In genomic region chr11:62123669-62124185, GRCh38 we compare ENCODE assay signal across 8 cellular contexts. TPM values are rescaled to one million over a fixed set of nuclear protein-coding genes. Genes with fewer than 3 reads are reported as not detected.
A peak's percentile ranks its signal among the peaks of the same experiment; 100 is the strongest.
DNase-seq lines count a peak whose midpoint lies in the region; ATAC-seq and TF ChIP-seq lines count a peak whose summit lies in the region.

TSS of gene INCENP (plus strand) at chr11:62124011. CDS start at chr11:62128162, 4,151 bp downstream.

- H3K79me2 ChIP-seq in GM23338 (replicated peaks; ENCODE audit: insufficient read depth) (peaks cover 48% of the 10 kb centered on the region), fibroblast of lung (ENCODE audit: control insufficient read depth, insufficient read depth, low read length) (peaks cover 48% of the 10 kb centered on the region)

- no peaks in the 10 kb centered on the region for H3K9me2 ChIP-seq in GM23338 (ENCODE audit: insufficient read depth)

- H3K4me2 ChIP-seq in GM23338 (peak within 1 kb of the TSS; percentile 95), fibroblast of lung (ENCODE audit: extremely low read depth, insufficient read depth, low read length) (peak within 1 kb of the TSS; percentile 87)

- H3K27me3 ChIP-seq in GM23338 (ENCODE audit: insufficient read depth): no peaks in the 10 kb centered on the region
- H3K27me3 ChIP-seq in fibroblast of lung (ENCODE audit: control insufficient read depth, insufficient read depth, low read length): no peaks in the 10 kb centered on the region
- no peaks in the 10 kb centered on the region for H3K27me3 ChIP-seq in naive thymus-derived CD4-positive, alpha-beta T cell (ENCODE audit: control insufficient read depth in 2 of 2, insufficient read depth in 2 of 2, low read length in 2 of 2)

- H3K27ac Mint-ChIP-seq in GM23338: peak within 1 kb of the TSS; percentile 93
- H3K27ac Mint-ChIP-seq in naive thymus-derived CD4-positive, alpha-beta T cell: peak within 1 kb of the TSS; percentile 53 to 95 (median 91)
- H3K27ac Mint-ChIP-seq in stimulated activated naive B cell treated with anti-CD40 and anti-IgM and Interleukin-4, amounts not matched to agents 10 μg/mL and 1 μg/mL and 100 μg/mL, for 72 hours: peak within 1 kb of the TSS; percentile 96

- H3K4me1 ChIP-seq in GM23338 (ENCODE audit: insufficient read depth) (peaks cover 12% of the 10 kb centered on the region), fibroblast of lung (ENCODE audit: control insufficient read depth, extremely low read depth, insufficient read depth, low read length) (peaks cover 3% of the 10 kb centered on the region)
- peaks cover 6 to 9% of the 10 kb centered on the region in 2 donors for H3K4me1 ChIP-seq in naive thymus-derived CD4-positive, alpha-beta T cell (ENCODE audit: control insufficient read depth in 2 of 2, insufficient read depth in 2 of 2, low read length in 2 of 2)

- H3F3A ChIP-seq in GM23338 (replicated peaks; ENCODE audit: low read depth): no peaks in the 10 kb centered on the region

- H3K36me3 ChIP-seq in GM23338 (ENCODE audit: insufficient read depth) (no peaks in the 10 kb centered on the region), fibroblast of lung (ENCODE audit: control insufficient read depth, insufficient read depth, low read length) (peaks cover 4% of the 10 kb centered on the region)
- peaks cover 0 to 13% (median 0%) of the 10 kb centered on the region in 3 experiments for H3K36me3 ChIP-seq in naive thymus-derived CD4-positive, alpha-beta T cell (ENCODE audit: control insufficient read depth in 2 of 3, insufficient read depth in 3 of 3, low read length in 3 of 3)

- peak; percentile 98 for DNase-seq in Daoy (ENCODE audit: low read depth)
- peak; percentile 98 for DNase-seq in GM23338 (ENCODE audit: low spot score)
- DNase-seq in LHCN-M2 (ENCODE audit: low read depth): peak; percentile 99
- peak; percentile 100 for DNase-seq in RPMI8226
- peak; percentile 84 to 92 for DNase-seq in activated T-helper 1 cell treated with anti-CD3 and anti-CD28 coated beads, Interleukin-2, amount 50 U/mL, for 16 hours (ENCODE audit: low read depth in 1 of 2, low spot score in 1 of 2)
- peak; percentile 98 for DNase-seq in fibroblast of lung (ENCODE audit: low read depth in 2 of 2)
- peak; percentile 75 to 97 (median 95) for DNase-seq in naive thymus-derived CD4-positive, alpha-beta T cell
- DNase-seq in stimulated activated naive B cell treated with anti-CD40 and anti-IgM and Interleukin-4, amounts not matched to agents 10 μg/mL and 1 μg/mL and 100 μg/mL, for 72 hours: peak; percentile 97

- peaks cover 26% of the 10 kb centered on the region for H4K20me1 ChIP-seq in GM23338 (replicated peaks; ENCODE audit: insufficient read depth)
- H4K20me1 ChIP-seq in fibroblast of lung (ENCODE audit: control insufficient read depth, extremely low read depth, insufficient read depth, low read length): no peaks in the 10 kb centered on the region

- TF ChIP-seq CTCF in GM23338 (conservative IDR thresholded peaks at IDR 0.05; ENCODE audit: low read depth in 2 of 2) (no peak), fibroblast of lung (conservative IDR thresholded peaks at IDR 0.05 in 1 of 2, IDR thresholded peaks at IDR 0.05 in 1 of 2; ENCODE audit: low read depth in 1 of 2, low read length in 2 of 2) (no peak)

- no peaks in the 10 kb centered on the region for H3K9me3 Mint-ChIP-seq in GM23338
- H3K9me3 Mint-ChIP-seq in naive thymus-derived CD4-positive, alpha-beta T cell: no peaks in the 10 kb centered on the region
- H3K9me3 Mint-ChIP-seq in stimulated activated naive B cell treated with anti-CD40 and anti-IgM and Interleukin-4, amounts not matched to agents 10 μg/mL and 1 μg/mL and 100 μg/mL, for 72 hours: no peaks in the 10 kb centered on the region

- H3K27ac ChIP-seq in GM23338 (ENCODE audit: low read depth): no peak within 1 kb of the TSS
- H3K27ac ChIP-seq in fibroblast of lung (ENCODE audit: insufficient read depth, low read length): peak within 1 kb of the TSS; percentile 88
- H3K27ac ChIP-seq in naive thymus-derived CD4-positive, alpha-beta T cell (ENCODE audit: low read depth, low read length): peak within 1 kb of the TSS; percentile 81

- POLR2A ChIA-PET in naive thymus-derived CD4-positive, alpha-beta T cell (lab: Charles Lee): interaction anchor here (0.8 to 1.8 kb wide), 4 partner anchors 11 to 468 kb away, joined by 3 to 5 read pairs (median 3); partner anchors contain the start of genes FEN1 and FTH1

- H3K27me3 Mint-ChIP-seq in GM23338 (ENCODE audit: insufficient read depth, low read depth, poor library complexity): peaks cover 2% of the 10 kb centered on the region
- H3K27me3 Mint-ChIP-seq in naive thymus-derived CD4-positive, alpha-beta T cell: peaks cover 0 to 15% (median 0%) of the 10 kb centered on the region in 5 donors
- no peaks in the 10 kb centered on the region for H3K27me3 Mint-ChIP-seq in stimulated activated naive B cell treated with anti-CD40 and anti-IgM and Interleukin-4, amounts not matched to agents 10 μg/mL and 1 μg/mL and 100 μg/mL, for 72 hours

- no peaks in the 10 kb centered on the region for H3K9me3 ChIP-seq in fibroblast of lung (ENCODE audit: control insufficient read depth, insufficient read depth, low read depth, low read length)
- H3K9me3 ChIP-seq in naive thymus-derived CD4-positive, alpha-beta T cell (ENCODE audit: control insufficient read depth in 2 of 3, low read length in 3 of 3): no peaks in the 10 kb centered on the region

- ATAC-seq in GM23338: peak; percentile 98
- ATAC-seq in naive thymus-derived CD4-positive, alpha-beta T cell: peak; percentile 100
- peak; percentile 98 to 99 for ATAC-seq in stimulated activated naive B cell treated with anti-CD40 and anti-IgM and Interleukin-4, amounts not matched to agents 10 μg/mL and 1 μg/mL and 100 μg/mL, for 72 hours (replicated peaks)

- H3K9ac ChIP-seq in fibroblast of lung (ENCODE audit: insufficient read depth, low read length): peak within 1 kb of the TSS; percentile 80

- CTCF ChIA-PET in naive thymus-derived CD4-positive, alpha-beta T cell (lab: Charles Lee): interaction anchor here (0.6 kb wide), 1 partner anchor 38 kb away, joined by 4 read pairs; no protein-coding TSS in a partner anchor

- peaks cover 19% of the 10 kb centered on the region for H3K4me1 Mint-ChIP-seq in GM23338
- peaks cover 22 to 40% (median 28%) of the 10 kb centered on the region in 7 donors for H3K4me1 Mint-ChIP-seq in naive thymus-derived CD4-positive, alpha-beta T cell
- H3K4me1 Mint-ChIP-seq in stimulated activated naive B cell treated with anti-CD40 and anti-IgM and Interleukin-4, amounts not matched to agents 10 μg/mL and 1 μg/mL and 100 μg/mL, for 72 hours: peaks cover 14 to 24% of the 10 kb centered on the region in 2 donors

- peak within 1 kb of the TSS; percentile 99 for H3K4me3 Mint-ChIP-seq in GM23338
- H3K4me3 Mint-ChIP-seq in naive thymus-derived CD4-positive, alpha-beta T cell: peak within 1 kb of the TSS; percentile 89 to 95 (median 94)
- peak within 1 kb of the TSS; percentile 98 for H3K4me3 Mint-ChIP-seq in stimulated activated naive B cell treated with anti-CD40 and anti-IgM and Interleukin-4, amounts not matched to agents 10 μg/mL and 1 μg/mL and 100 μg/mL, for 72 hours

- H3K4me3 ChIP-seq in GM23338: peak within 1 kb of the TSS; percentile 97
- H3K4me3 ChIP-seq in fibroblast of lung (replicated peaks in 1 of 4; ENCODE audit: control extremely low read depth in 1 of 4, insufficient read depth in 1 of 4, low read depth in 3 of 4, low read length in 4 of 4): peak within 1 kb of the TSS; percentile 78 to 95 (median 86)
- peak within 1 kb of the TSS; percentile 87 for H3K4me3 ChIP-seq in naive thymus-derived CD4-positive, alpha-beta T cell (ENCODE audit: low read length)

- H3K36me3 Mint-ChIP-seq in GM23338 (ENCODE audit: low read depth): peaks cover 7% of the 10 kb centered on the region
- H3K36me3 Mint-ChIP-seq in naive thymus-derived CD4-positive, alpha-beta T cell: peaks cover 0 to 5% (median 3%) of the 10 kb centered on the region in 5 donors
- H3K36me3 Mint-ChIP-seq in stimulated activated naive B cell treated with anti-CD40 and anti-IgM and Interleukin-4, amounts not matched to agents 10 μg/mL and 1 μg/mL and 100 μg/mL, for 72 hours: peaks cover 9 to 12% of the 10 kb centered on the region in 2 donors

- peak within 1 kb of the TSS; percentile 7 for H2AFZ ChIP-seq in GM23338
- H2AFZ ChIP-seq in fibroblast of lung (ENCODE audit: low read length): peak within 1 kb of the TSS; percentile 90

- intact Hi-C loops in naive thymus-derived CD4-positive, alpha-beta T cell (cut with micrococcal nuclease): loop anchor here (1.0 to 10.0 kb wide), 14 partner anchors 11 to 1281 kb away; partner anchors contain the start of genes FEN1 (in 2 of the 2), FTH1 (in 2 of the 2), SDHAF2 (in 2 of the 2) and SLC3A2 (in 2 of the 2)

TF ChIP-seq in GM23338, 12 proteins besides CTCF, POLR2A, EP300 and RAD21:
- TF ChIP-seq ETS1 (IDR thresholded peaks at IDR 0.05) (peak; percentile 75; the same call in 1 of the 2 replicates), POLR2AphosphoS5 (IDR thresholded peaks at IDR 0.05; ENCODE audit: low read depth) (peak; percentile 68), NANOG (IDR thresholded peaks at IDR 0.05; ENCODE audit: borderline replicate concordance) (no peak)

RNA-seq across cellular contexts. Expression of gene INCENP, which starts in this region (rescaled TPM):
- total RNA-seq in Daoy (2014; rRNA removed; shearing (Covaris generic)): 57.0 and 76.3 TPM in 2 replicates
- 115 and 131 TPM in 2 replicates for total RNA-seq in GM23338 (2014; rRNA removed; shearing (Covaris generic))
- polyA plus RNA-seq in GM23338 (2016; fragmentation: Nextera tagmentation; extraction: Ambion mirVana) (35.6 and 41.3 TPM in 2 replicates), fibroblast of lung (6.6 and 18.3 TPM in 2 replicates)
- total RNA-seq in LHCN-M2 (2014; rRNA removed) (76.5 and 86.6 TPM in 2 replicates), fibroblast of lung (6.4 and 12.7 TPM in 2 replicates)
- 23.5 TPM for polyA plus RNA-seq in LHCN-M2 (2012)
- polyA plus RNA-seq in fibroblast of lung (2012): 9.0 and 24.3 TPM in 2 replicates
- 10.3 and 36.6 TPM in 2 replicates for polyA minus RNA-seq in fibroblast of lung (ENCODE audit: low replicate concordance)
- 100 to 1,000 TPM in 1 of 5 experiments, 10 to 100 TPM in 4; 18.6 to 124 (median 25.6) TPM for total RNA-seq in naive thymus-derived CD4-positive, alpha-beta T cell
- 1 to 10 TPM; 2.8 to 4.0 TPM for polyA plus RNA-seq in naive thymus-derived CD4-positive, alpha-beta T cell
